In the genomic region with DNA sequence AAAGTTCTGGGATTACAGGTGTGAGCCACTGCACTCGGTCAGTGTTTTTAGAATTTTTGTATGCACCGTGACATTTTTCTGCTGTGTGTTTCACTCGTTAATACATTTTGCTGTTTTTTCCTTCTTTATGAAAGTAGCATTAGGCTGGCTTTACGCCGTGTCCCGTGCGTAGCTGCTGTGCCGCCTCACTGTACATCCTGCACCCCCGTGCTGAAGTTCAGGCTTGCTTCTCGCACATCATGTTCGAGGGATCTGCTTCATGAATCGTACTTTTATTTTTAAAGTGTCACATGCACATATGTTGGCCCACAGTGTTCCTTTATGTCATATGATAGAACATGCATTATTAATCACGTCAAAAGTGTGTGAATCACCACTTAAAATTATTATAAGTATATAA, we compare ENCODE assay signal across 18 cellular contexts.
"Had no signal": no experiment of that assay in that cellular context is flagged by ENCODE, and none has a peak within 500 bp of the region (broad histone marks: within the 10 kb centered on the region; RNA-seq: fewer than 3 reads in every experiment).

No MANE protein-coding gene starts in this region.

- H3K27ac Mint-ChIP-seq: activated CD4-positive, alpha-beta memory T cell treated with anti-CD3 and anti-CD28 coated beads, Interleukin-2, amount 10 ng/mL, durations not matched to agents 7 days and 5 days; activated CD4-positive, alpha-beta T cell treated with anti-CD3 and anti-CD28 coated beads for 36 hours; activated naive CD4-positive, alpha-beta T cell treated with anti-CD3 and anti-CD28 coated beads, Interleukin-2, amount 10 ng/mL, durations not matched to agents 7 days and 5 days; activated naive CD8-positive, alpha-beta T cell treated with anti-CD3 and anti-CD28 coated beads for 36 hours; activated T-helper 17 cell treated with anti-CD3 and anti-CD28 coated beads, Interleukin-2, amount 50 U/mL, for 72 hours; T-helper 17 cell had no signal

- H3K4me1 Mint-ChIP-seq: activated CD4-positive, alpha-beta memory T cell treated with anti-CD3 and anti-CD28 coated beads, Interleukin-2, amount 10 ng/mL, durations not matched to agents 7 days and 5 days; activated CD4-positive, alpha-beta T cell treated with anti-CD3 and anti-CD28 coated beads for 36 hours; activated naive CD4-positive, alpha-beta T cell treated with anti-CD3 and anti-CD28 coated beads, Interleukin-2, amount 10 ng/mL, durations not matched to agents 7 days and 5 days; activated naive CD8-positive, alpha-beta T cell treated with anti-CD3 and anti-CD28 coated beads for 36 hours; activated T-helper 17 cell treated with anti-CD3 and anti-CD28 coated beads, Interleukin-2, amount 50 U/mL, for 72 hours had no signal

- H3K4me1 ChIP-seq: Peyer's patch had no signal

- H3K4me3 Mint-ChIP-seq: activated CD4-positive, alpha-beta memory T cell treated with anti-CD3 and anti-CD28 coated beads, Interleukin-2, amount 10 ng/mL, durations not matched to agents 7 days and 5 days; activated CD4-positive, alpha-beta T cell treated with anti-CD3 and anti-CD28 coated beads for 36 hours; activated naive CD4-positive, alpha-beta T cell treated with anti-CD3 and anti-CD28 coated beads, Interleukin-2, amount 10 ng/mL, durations not matched to agents 7 days and 5 days; activated naive CD8-positive, alpha-beta T cell treated with anti-CD3 and anti-CD28 coated beads for 36 hours; activated T-helper 17 cell treated with anti-CD3 and anti-CD28 coated beads, Interleukin-2, amount 50 U/mL, for 72 hours; T-helper 17 cell had no signal

- H3K27me3 Mint-ChIP-seq: activated CD4-positive, alpha-beta memory T cell treated with anti-CD3 and anti-CD28 coated beads, Interleukin-2, amount 10 ng/mL, durations not matched to agents 7 days and 5 days; activated CD4-positive, alpha-beta T cell treated with anti-CD3 and anti-CD28 coated beads for 36 hours; activated naive CD4-positive, alpha-beta T cell treated with anti-CD3 and anti-CD28 coated beads, Interleukin-2, amount 10 ng/mL, durations not matched to agents 7 days and 5 days; activated naive CD8-positive, alpha-beta T cell treated with anti-CD3 and anti-CD28 coated beads for 36 hours; activated T-helper 17 cell treated with anti-CD3 and anti-CD28 coated beads, Interleukin-2, amount 50 U/mL, for 72 hours; T-helper 17 cell had no signal

- H3K27me3 ChIP-seq: Peyer's patch had no signal

- H3K27ac ChIP-seq: Peyer's patch, VCaP had no signal

- H3K9me3 Mint-ChIP-seq: activated CD4-positive, alpha-beta memory T cell treated with anti-CD3 and anti-CD28 coated beads, Interleukin-2, amount 10 ng/mL, durations not matched to agents 7 days and 5 days; activated naive CD4-positive, alpha-beta T cell treated with anti-CD3 and anti-CD28 coated beads, Interleukin-2, amount 10 ng/mL, durations not matched to agents 7 days and 5 days; activated naive CD8-positive, alpha-beta T cell treated with anti-CD3 and anti-CD28 coated beads for 36 hours; activated T-helper 17 cell treated with anti-CD3 and anti-CD28 coated beads, Interleukin-2, amount 50 U/mL, for 72 hours had no signal

- H3K9me3 ChIP-seq: Peyer's patch had no signal

- ATAC-seq: activated CD4-positive, alpha-beta T cell treated with anti-CD3 and anti-CD28 coated beads for 36 hours; activated T-helper 17 cell treated with anti-CD3 and anti-CD28 coated beads, Interleukin-2, amount 50 U/mL, for 72 hours; T-helper 17 cell had no signal

- H3K4me3 ChIP-seq: Peyer's patch had no signal

- DNase-seq: activated CD4-positive, alpha-beta memory T cell treated with anti-CD3 and anti-CD28 coated beads, Interleukin-2, amount 10 ng/mL, durations not matched to agents 7 days and 5 days; activated CD4-positive, alpha-beta T cell treated with anti-CD3 and anti-CD28 coated beads for 36 hours; activated CD4-positive, alpha-beta T cell treated with anti-CD3 and anti-CD28 coated beads, Interleukin-2, amount 50 U/mL, for 1 hour; activated gamma-delta T cell; activated naive CD4-positive, alpha-beta T cell treated with anti-CD3 and anti-CD28 coated beads, Interleukin-2, amount 10 ng/mL, durations not matched to agents 7 days and 5 days; activated naive CD8-positive, alpha-beta T cell treated with anti-CD3 and anti-CD28 coated beads for 36 hours; activated T-cell treated with anti-CD3 and anti-CD28 coated beads for 4 hours; activated T-cell treated with anti-CD3 and anti-CD28 coated beads, Interleukin-2, amount 50 U/mL, for 48 hours; MM.1S; NCI-H1105; NCI-H1436; NCI-H1694 treated with DMSO at 0.1 percent for 48 hours; NCI-H2029 treated with DMSO at 0.1 percent for 48 hours; NK-92 treated with Interleukin-12 subunit alpha and Interleukin-12 subunit beta, amount 100 ng/mL, for 24 hours; Peyer's patch; T-helper 17 cell had no signal
